In the genomic region with DNA sequence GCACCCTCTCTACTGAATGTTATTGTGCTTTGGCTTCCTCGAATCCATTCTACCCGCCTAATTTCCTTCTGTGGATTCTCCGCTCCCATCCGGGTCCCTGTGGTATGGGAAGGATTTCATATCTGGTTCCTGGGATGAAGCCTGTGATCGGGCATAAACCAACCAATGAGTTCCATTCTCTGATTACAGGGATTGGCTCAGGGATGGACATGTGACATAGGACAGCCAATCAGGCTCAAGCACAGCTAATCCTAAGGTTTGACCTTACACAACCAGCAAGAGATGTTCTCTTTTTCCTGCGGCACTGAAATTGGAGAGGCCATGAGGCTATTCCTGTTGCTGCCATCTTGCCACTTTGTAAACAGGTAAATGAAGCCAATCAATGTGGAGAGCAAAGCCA, we compare ENCODE assay signal across 1 cellular context.
TF ChIP-seq lines count a peak whose summit lies in the region.

No MANE protein-coding gene starts in this region.

TF ChIP-seq in K562, 482 proteins besides CTCF, POLR2A, EP300 and RAD21:
- TF ChIP-seq, protein P1, sequence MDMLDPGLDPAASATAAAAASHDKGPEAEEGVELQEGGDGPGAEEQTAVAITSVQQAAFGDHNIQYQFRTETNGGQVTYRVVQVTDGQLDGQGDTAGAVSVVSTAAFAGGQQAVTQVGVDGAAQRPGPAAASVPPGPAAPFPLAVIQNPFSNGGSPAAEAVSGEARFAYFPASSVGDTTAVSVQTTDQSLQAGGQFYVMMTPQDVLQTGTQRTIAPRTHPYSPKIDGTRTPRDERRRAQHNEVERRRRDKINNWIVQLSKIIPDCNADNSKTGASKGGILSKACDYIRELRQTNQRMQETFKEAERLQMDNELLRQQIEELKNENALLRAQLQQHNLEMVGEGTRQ (CRISPR knock-in tag; IDR thresholded peaks at IDR 0.05): peak; percentile 84
- TF ChIP-seq ZC3H8 (IDR thresholded peaks at IDR 0.05) (no peak), GATAD2B (IDR thresholded peaks at IDR 0.05; ENCODE audit: borderline replicate concordance) (no peak), RAD51 (IDR thresholded peaks at IDR 0.05; ENCODE audit: borderline replicate concordance, low read depth) (peak; percentile 37; the same call in 1 of the 2 replicates), NFYB (IDR thresholded peaks at IDR 0.05; ENCODE audit: extremely low read depth, insufficient read length) (peak; percentile 69), PML (IDR thresholded peaks at IDR 0.05; ENCODE audit: low read length) (no peak)
- TF ChIP-seq, protein P2, sequence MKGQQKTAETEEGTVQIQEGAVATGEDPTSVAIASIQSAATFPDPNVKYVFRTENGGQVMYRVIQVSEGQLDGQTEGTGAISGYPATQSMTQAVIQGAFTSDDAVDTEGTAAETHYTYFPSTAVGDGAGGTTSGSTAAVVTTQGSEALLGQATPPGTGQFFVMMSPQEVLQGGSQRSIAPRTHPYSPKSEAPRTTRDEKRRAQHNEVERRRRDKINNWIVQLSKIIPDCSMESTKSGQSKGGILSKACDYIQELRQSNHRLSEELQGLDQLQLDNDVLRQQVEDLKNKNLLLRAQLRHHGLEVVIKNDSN (CRISPR knock-in tag; IDR thresholded peaks at IDR 0.05): peak; percentile 73
